Comparison of ENCODE assay signal across 18 cellular contexts in genomic region chr7:88664630-88665233, GRCh38.
DNase-seq lines count a peak whose midpoint lies in the region; ATAC-seq and TF ChIP-seq lines count a peak whose summit lies in the region.
"Had no signal": no experiment of that assay in that cellular context is flagged by ENCODE, and none has a peak within 500 bp of the region (broad histone marks: within the 10 kb centered on the region; RNA-seq: fewer than 3 reads in every experiment).

No MANE protein-coding gene starts in this region.

- H3K9me3 Mint-ChIP-seq in activated T-cell treated with anti-CD3 and anti-CD28 coated beads, Interleukin-2, amount 50 U/mL, for 72 hours: peaks cover 0 to 5% of the 10 kb centered on the region in 2 donors

- ATAC-seq in SK-N-SH treated with all-trans-retinoic acid at 6 μM for 48 hours (no peak), HG03520 (IDR thresholded peaks at IDR 0.05; ENCODE audit: unreplicated experiment) (no peak)
- ATAC-seq in activated T-cell treated with anti-CD3 and anti-CD28 coated beads, Interleukin-2, amount 50 U/mL, for 72 hours (replicated peaks in 1 of 2): no peak

- WGBS in SK-N-SH (ENCODE audit: low lambda C conversion rate): 25% methylated on average over 1 of the region's 1 CpG
- 95% methylated on average over 1 of the region's 1 CpG for WGBS in hepatocyte (ENCODE audit: low lambda C conversion rate, missing lambda C conversion rate)

- H3K4me2 ChIP-seq in SK-N-SH: no peak overlapping the region
- H3K4me2 ChIP-seq in hepatocyte: no peak overlapping the region

- no peak overlapping the region for H3K4me3 Mint-ChIP-seq in activated T-cell treated with anti-CD3 and anti-CD28 coated beads, Interleukin-2, amount 50 U/mL, for 72 hours
- H3K4me3 Mint-ChIP-seq: naive B cell had no signal

- no peaks in the 10 kb centered on the region for H4K20me1 ChIP-seq in SK-N-SH (ENCODE audit: insufficient read depth)
- no peaks in the 10 kb centered on the region for H4K20me1 ChIP-seq in hepatocyte (ENCODE audit: insufficient read depth, poor library complexity, severe bottlenecking)

- DNase-seq in SK-N-SH (no peak), astrocyte of the cerebellum (ENCODE audit: low read depth) (peak; percentile 55), hepatocyte (ENCODE audit: low spot score) (peak; percentile 22), AML-193 (lab: John Stamatoyannopoulos, UW) (no peak), mesenteric fat pad (ENCODE audit: low spot score) (no peak)
- DNase-seq in activated T-cell treated with anti-CD3 and anti-CD28 coated beads, Interleukin-2, amount 50 U/mL, for 72 hours: no peak
- DNase-seq: activated T-cell treated with anti-CD3 and anti-CD28 coated beads for 4 hours, amygdala, DMS 273 treated with DMSO at 0.1 percent for 48 hours, naive B cell, NCI-H1436 treated with DMSO at 0.1 percent for 48 hours, NCI-H526 treated with DMSO at 0.1 percent for 48 hours, SHP77, testis, WERI-Rb-1 had no signal

- H3K9me2 ChIP-seq in SK-N-SH (no peaks in the 10 kb centered on the region), hepatocyte (replicated peaks; ENCODE audit: insufficient read depth) (no peaks in the 10 kb centered on the region)

- CTCF ChIA-PET in SK-N-SH (lab: Yijun Ruan, JAX): no interaction called here

- TF ChIP-seq EP300 in SK-N-SH (IDR thresholded peaks at IDR 0.05; ENCODE audit: borderline replicate concordance in 1 of 2, low read depth in 1 of 2, low read length in 1 of 2): no peak

- H3K4me1 Mint-ChIP-seq in activated T-cell treated with anti-CD3 and anti-CD28 coated beads, Interleukin-2, amount 50 U/mL, for 72 hours (ENCODE audit: low read depth): no peaks in the 10 kb centered on the region
- H3K4me1 Mint-ChIP-seq: naive B cell had no signal

- H3K4me3 ChIP-seq in SK-N-SH (ENCODE audit: low read depth in 2 of 2, low read length in 1 of 2) (no peak overlapping the region), astrocyte of the cerebellum (ENCODE audit: low read depth, low read length) (no peak overlapping the region), hepatocyte (no peak overlapping the region)
- H3K4me3 ChIP-seq: testis had no signal

- H3F3A ChIP-seq in SK-N-SH (replicated peaks; ENCODE audit: insufficient read depth): no peaks in the 10 kb centered on the region

- no peak overlapping the region for H3K27ac ChIP-seq in SK-N-SH (ENCODE audit: low read depth in 2 of 2, low read length in 1 of 2)
- H3K27ac ChIP-seq in hepatocyte: peak overlapping the region; percentile 46
- H3K27ac ChIP-seq: 22Rv1, testis, WERI-Rb-1 had no signal

- H3K27me3 Mint-ChIP-seq in activated T-cell treated with anti-CD3 and anti-CD28 coated beads, Interleukin-2, amount 50 U/mL, for 72 hours (ENCODE audit: low read depth): no peaks in the 10 kb centered on the region
- H3K27me3 Mint-ChIP-seq: naive B cell had no signal

- H2AFZ ChIP-seq in SK-N-SH (ENCODE audit: low read depth) (peak overlapping the region; percentile 37; the same call in 1 of the 2 replicates), hepatocyte (no peak overlapping the region)

- no peaks in the 10 kb centered on the region for H3K36me3 ChIP-seq in SK-N-SH (replicated peaks in 1 of 2; ENCODE audit: control insufficient read depth in 1 of 2, insufficient read depth in 2 of 2, low read length in 1 of 2)
- H3K36me3 ChIP-seq in hepatocyte (replicated peaks; ENCODE audit: insufficient read depth, low read depth): no peaks in the 10 kb centered on the region
- H3K36me3 ChIP-seq: WERI-Rb-1 had no signal

- no peaks in the 10 kb centered on the region for H3K79me2 ChIP-seq in SK-N-SH (ENCODE audit: insufficient read depth)
- H3K79me2 ChIP-seq in hepatocyte: no peaks in the 10 kb centered on the region

- no peaks in the 10 kb centered on the region for H3K9me3 ChIP-seq in SK-N-SH
- H3K9me3 ChIP-seq in hepatocyte (ENCODE audit: low read depth): no peaks in the 10 kb centered on the region
- H3K9me3 ChIP-seq: testis had no signal

- TF ChIP-seq RAD21 in SK-N-SH (IDR thresholded peaks at IDR 0.05; ENCODE audit: low read length): no peak

- H3K27me3 ChIP-seq in SK-N-SH (ENCODE audit: insufficient read depth) (no peaks in the 10 kb centered on the region), hepatocyte (no peaks in the 10 kb centered on the region)
- H3K27me3 ChIP-seq: testis had no signal

- POLR2A ChIA-PET in SK-N-SH (lab: Yijun Ruan, JAX): no interaction called here

- H3K36me3 Mint-ChIP-seq in activated T-cell treated with anti-CD3 and anti-CD28 coated beads, Interleukin-2, amount 50 U/mL, for 72 hours (ENCODE audit: insufficient read depth in 2 of 2): no peaks in the 10 kb centered on the region
- H3K36me3 Mint-ChIP-seq: naive B cell had no signal

- H3K27ac Mint-ChIP-seq in activated T-cell treated with anti-CD3 and anti-CD28 coated beads, Interleukin-2, amount 50 U/mL, for 72 hours: no peak overlapping the region

- in situ Hi-C loops in astrocyte of the cerebellum (cut with HindIII; ENCODE audit: low sequenced_read_pairs): no loop called here

- no peak overlapping the region for H3K9ac ChIP-seq in SK-N-SH

- TF ChIP-seq CTCF in SK-N-SH (IDR thresholded peaks at IDR 0.05) (no peak), astrocyte of the cerebellum (IDR thresholded peaks at IDR 0.05; ENCODE audit: low read depth, low read length, missing control alignments) (no peak), hepatocyte (IDR thresholded peaks at IDR 0.05; ENCODE audit: poor library complexity) (no peak)

- no peaks in the 10 kb centered on the region for H3K4me1 ChIP-seq in SK-N-SH (ENCODE audit: control insufficient read depth in 1 of 2, insufficient read depth in 2 of 2, low read depth in 1 of 2, low read length in 1 of 2)
- peaks cover 6% of the 10 kb centered on the region for H3K4me1 ChIP-seq in hepatocyte (ENCODE audit: insufficient read depth)
- H3K4me1 ChIP-seq: testis had no signal

TF ChIP-seq in SK-N-SH, 30 proteins besides CTCF, POLR2A, EP300 and RAD21:
- no peak for TF ChIP-seq RXRA (IDR thresholded peaks at IDR 0.05; ENCODE audit: borderline replicate concordance, low read depth)
- TF ChIP-seq TEAD4 (IDR thresholded peaks at IDR 0.05; ENCODE audit: borderline replicate concordance, insufficient read depth): no peak
- no peak for TF ChIP-seq RCOR1 (IDR thresholded peaks at IDR 0.05; ENCODE audit: low read length)
- no peak for TF ChIP-seq POLR2AphosphoS5 (IDR thresholded peaks at IDR 0.05; ENCODE audit: low read depth, low read length)
- TF ChIP-seq TAF1 (IDR thresholded peaks at IDR 0.05; ENCODE audit: borderline replicate concordance, low read depth, low read length): no peak

TF ChIP-seq in SK-N-SH treated with all-trans-retinoic acid at 6 μM for 48 hours, 23 proteins besides CTCF, POLR2A, EP300 and RAD21:
- no peak for TF ChIP-seq CREB5 (CRISPR knock-in tag; IDR thresholded peaks at IDR 0.05; ENCODE audit: low read depth)
- TF ChIP-seq TCF4 (CRISPR knock-in tag; IDR thresholded peaks at IDR 0.05; ENCODE audit: borderline replicate concordance): no peak
- TF ChIP-seq ZNF565 (CRISPR knock-in tag; conservative IDR thresholded peaks at IDR 0.05; ENCODE audit: low read depth): no peak
- no peak for TF ChIP-seq ZFP3 (CRISPR knock-in tag; IDR thresholded peaks at IDR 0.05)
- no peak for TF ChIP-seq ZC3H10 (CRISPR knock-in tag; IDR thresholded peaks at IDR 0.05)
- TF ChIP-seq CSDC2 (CRISPR knock-in tag; IDR thresholded peaks at IDR 0.05): no peak
- no peak for TF ChIP-seq ARNTL (CRISPR knock-in tag; IDR thresholded peaks at IDR 0.05; ENCODE audit: borderline replicate concordance, low read depth)
- no peak for TF ChIP-seq ZNF8 (CRISPR knock-in tag; IDR thresholded peaks at IDR 0.05)
- TF ChIP-seq BACH2 (CRISPR knock-in tag; IDR thresholded peaks at IDR 0.05; ENCODE audit: borderline replicate concordance): no peak

Comparison
In these comparisons a context has a peak if more than half of its experiments do, and no peak if none do; other contexts are left out.
1. DNase-seq: peak in astrocyte of the cerebellum (single experiment) and hepatocyte (single experiment); none in SK-N-SH (single experiment), AML-193 (0 of 2), activated T-cell treated with anti-CD3 and anti-CD28 coated beads, Interleukin-2, amount 50 U/mL, for 72 hours (0 of 2) and mesenteric fat pad (single experiment).